1 cellular context compared by ENCODE assay signal in genomic region chr6:165967768-165968408, GRCh38.
TF ChIP-seq lines count a peak whose summit lies in the region.

No MANE protein-coding gene starts in this region.

TF ChIP-seq in IMR-90, 13 proteins besides CTCF, POLR2A, EP300 and RAD21:
- TF ChIP-seq FOS (IDR thresholded peaks at IDR 0.05; ENCODE audit: low read depth, low read length) = peak; percentile 44; the same call in 1 of the 2 replicates
- TF ChIP-seq ELK1 (IDR thresholded peaks at IDR 0.05; ENCODE audit: borderline replicate concordance, low read depth, low read length) = no peak
- TF ChIP-seq NFE2L2 (IDR thresholded peaks at IDR 0.05; ENCODE audit: low read depth, low read length) = no peak
- TF ChIP-seq RCOR1 (IDR thresholded peaks at IDR 0.05; ENCODE audit: insufficient replicate concordance, low read length) = no peak
- TF ChIP-seq SMC3 (IDR thresholded peaks at IDR 0.05; ENCODE audit: low read depth, low read length) = no peak
- TF ChIP-seq MAFK (IDR thresholded peaks at IDR 0.05; ENCODE audit: low read depth, low read length) = no peak
- no peak for TF ChIP-seq MAZ (IDR thresholded peaks at IDR 0.05; ENCODE audit: borderline replicate concordance, low read depth, low read length)
